In the genomic region with DNA sequence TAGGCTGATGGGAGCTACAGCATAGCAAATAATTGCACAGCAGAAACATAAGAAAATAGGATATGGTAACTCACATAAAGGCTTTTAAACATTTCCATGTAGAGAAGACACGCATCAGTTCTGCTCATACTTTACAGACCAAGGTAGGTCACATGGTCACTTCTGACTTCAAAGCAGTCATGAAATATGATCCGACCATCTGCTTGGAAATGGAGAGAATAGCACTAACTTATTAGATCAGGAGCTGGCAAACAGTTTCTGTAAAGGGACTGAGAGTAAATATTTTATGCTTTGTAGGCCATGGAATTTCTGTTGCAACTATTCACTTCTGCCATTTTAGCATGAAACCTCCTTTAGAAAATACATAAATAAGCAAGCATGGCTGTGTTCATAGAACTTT, we compare ENCODE assay signal across 20 cellular contexts.
DNase-seq lines count a peak whose midpoint lies in the region; ATAC-seq lines count a peak whose summit lies in the region.
"Had no signal": no experiment of that assay in that cellular context is flagged by ENCODE, and none has a peak within 500 bp of the region (broad histone marks: within the 10 kb centered on the region; RNA-seq: fewer than 3 reads in every experiment).

No MANE protein-coding gene starts in this region.

- no peak for ATAC-seq in HG02870 (IDR thresholded peaks at IDR 0.05; ENCODE audit: unreplicated experiment)
- ATAC-seq: left lobe of liver, natural killer cell, pancreas, sciatic nerve had no signal

- peak; percentile 96 for DNase-seq in DMS53 (lab: John Stamatoyannopoulos, UW)
- peak; percentile 13 for DNase-seq in NCI-H1694 (lab: John Stamatoyannopoulos, UW)
- DNase-seq in NCI-H345 (lab: John Stamatoyannopoulos, UW) = peak; percentile 88
- DNase-seq in SHP77 treated with DMSO at 0.1 percent for 48 hours (lab: John Stamatoyannopoulos, UW) = peak; percentile 85
- no peak for DNase-seq in kidney glomerular epithelial cell (lab: John Stamatoyannopoulos, UW)
- DNase-seq in A172 (ENCODE audit: low spot score) = no peak
- no peak for DNase-seq in HK-2 (ENCODE audit: unreplicated experiment)
- DNase-seq: activated CD4-positive, alpha-beta memory T cell treated with anti-CD3 and anti-CD28 coated beads, Interleukin-2, amount 10 ng/mL, durations not matched to agents 7 days and 5 days; activated CD4-positive, CD25-positive, alpha-beta regulatory T cell; activated gamma-delta T cell; activated T-cell treated with anti-CD3 and anti-CD28 coated beads for 4 hours; colonic mucosa; endodermal cell; glutamatergic neuron; natural killer cell; pancreas; testis had no signal

Comparison
In these comparisons a context has a peak if more than half of its experiments do, and no peak if none do; other contexts are left out.
1. DNase-seq: peak in DMS53 (single experiment), NCI-H1694 (single experiment), NCI-H345 (single experiment) and SHP77 treated with DMSO at 0.1 percent for 48 hours (single experiment); none in kidney glomerular epithelial cell (single experiment), A172 (single experiment) and HK-2 (single experiment).